ENCODE assay signal across 1 cellular context in the genomic region with DNA sequence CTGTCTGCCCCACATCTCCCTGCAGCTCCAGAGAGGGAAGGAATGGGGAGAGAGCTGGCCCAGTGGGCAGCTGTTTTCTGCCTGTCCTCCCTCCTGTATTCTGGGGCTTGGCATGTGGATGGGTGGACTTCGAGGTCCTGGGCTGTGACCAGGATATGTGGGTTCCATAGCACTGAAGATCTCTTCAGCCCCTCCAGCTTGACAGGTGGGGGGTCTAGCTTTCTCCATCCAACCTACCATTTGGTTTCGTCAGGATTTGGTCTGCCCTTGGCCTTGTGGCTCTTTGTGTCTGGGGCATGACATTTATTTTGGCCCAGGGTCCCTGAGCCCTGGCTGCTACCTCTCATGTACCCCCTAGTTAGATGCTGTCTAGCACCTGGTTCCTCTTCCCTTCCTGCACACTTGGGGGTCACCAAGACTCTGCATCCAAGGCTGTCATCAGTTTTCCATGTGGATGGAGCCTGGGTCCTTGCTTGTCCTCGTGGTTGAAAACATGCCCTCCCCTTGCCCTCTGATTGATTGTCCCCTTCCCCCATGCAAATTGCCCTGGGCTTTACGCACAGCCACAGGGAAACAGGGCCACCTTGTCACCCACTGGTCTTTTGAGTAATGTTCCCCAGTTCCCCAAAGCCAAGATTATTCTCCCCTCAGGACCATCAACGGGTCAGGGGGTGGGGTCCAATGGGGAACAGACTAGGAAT.
TF ChIP-seq lines count a peak whose summit lies in the region.

No MANE protein-coding gene starts in this region.

TF ChIP-seq in H1, 55 proteins besides CTCF, POLR2A, EP300 and RAD21 (continued from another document):
- TF ChIP-seq EGR1 (IDR thresholded peaks at IDR 0.05; ENCODE audit: borderline replicate concordance, low read depth, low read length) (no peak), NANOG (IDR thresholded peaks at IDR 0.05; ENCODE audit: insufficient read depth, low read depth, low read length, poor library complexity, severe bottlenecking) (no peak), GABPA (IDR thresholded peaks at IDR 0.05; ENCODE audit: borderline replicate concordance, insufficient read depth, low read length) (no peak), BCL11A (IDR thresholded peaks at IDR 0.05; ENCODE audit: low read depth in 2 of 2, low read length in 2 of 2) (no peak), CTBP2 (IDR thresholded peaks at IDR 0.05; ENCODE audit: borderline replicate concordance, insufficient read depth, insufficient read length, low read length) (no peak), CBX8 (IDR thresholded peaks at IDR 0.05; ENCODE audit: borderline replicate concordance, low read depth, low read length) (no peak), RFX5 (IDR thresholded peaks at IDR 0.05; ENCODE audit: borderline replicate concordance, low read depth, low read length) (no peak), PHF8 (conservative IDR thresholded peaks at IDR 0.05; ENCODE audit: low read depth, low read length) (no peak), YY1 (IDR thresholded peaks at IDR 0.05; ENCODE audit: low read depth, low read length) (no peak), TAF1 (IDR thresholded peaks at IDR 0.05; ENCODE audit: low read depth, low read length) (no peak), CEBPB (IDR thresholded peaks at IDR 0.05; ENCODE audit: low read depth, low read length) (no peak), RBBP5 (IDR thresholded peaks at IDR 0.05; ENCODE audit: borderline replicate concordance, low read depth, low read length) (no peak), BRCA1 (IDR thresholded peaks at IDR 0.05; ENCODE audit: low read depth, low read length) (no peak), ASH2L (IDR thresholded peaks at IDR 0.05; ENCODE audit: low read length) (no peak), EZH2 (IDR thresholded peaks at IDR 0.05; ENCODE audit: low read depth, low read length, severe bottlenecking) (peak; percentile 1), POLR2AphosphoS5 (IDR thresholded peaks at IDR 0.05; ENCODE audit: low read depth, low read length) (no peak), CREB1 (IDR thresholded peaks at IDR 0.05) (no peak), NRF1 (IDR thresholded peaks at IDR 0.05; ENCODE audit: low read depth, low read length) (no peak), MAFK (IDR thresholded peaks at IDR 0.05; ENCODE audit: low read depth, low read length) (no peak), SIN3A (conservative IDR thresholded peaks at IDR 0.05 in 1 of 2, IDR thresholded peaks at IDR 0.05 in 1 of 2; ENCODE audit: low read depth in 1 of 2, low read length in 2 of 2) (no peak)
- TF ChIP-seq, protein P1, sequence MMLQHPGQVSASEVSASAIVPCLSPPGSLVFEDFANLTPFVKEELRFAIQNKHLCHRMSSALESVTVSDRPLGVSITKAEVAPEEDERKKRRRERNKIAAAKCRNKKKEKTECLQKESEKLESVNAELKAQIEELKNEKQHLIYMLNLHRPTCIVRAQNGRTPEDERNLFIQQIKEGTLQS (IDR thresholded peaks at IDR 0.05; ENCODE audit: insufficient read depth, low read depth, low read length), result no peak
- TF ChIP-seq, protein P2, sequence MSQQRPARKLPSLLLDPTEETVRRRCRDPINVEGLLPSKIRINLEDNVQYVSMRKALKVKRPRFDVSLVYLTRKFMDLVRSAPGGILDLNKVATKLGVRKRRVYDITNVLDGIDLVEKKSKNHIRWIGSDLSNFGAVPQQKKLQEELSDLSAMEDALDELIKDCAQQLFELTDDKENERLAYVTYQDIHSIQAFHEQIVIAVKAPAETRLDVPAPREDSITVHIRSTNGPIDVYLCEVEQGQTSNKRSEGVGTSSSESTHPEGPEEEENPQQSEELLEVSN (IDR thresholded peaks at IDR 0.05), result peak; percentile 58
- TF ChIP-seq, protein P3, sequence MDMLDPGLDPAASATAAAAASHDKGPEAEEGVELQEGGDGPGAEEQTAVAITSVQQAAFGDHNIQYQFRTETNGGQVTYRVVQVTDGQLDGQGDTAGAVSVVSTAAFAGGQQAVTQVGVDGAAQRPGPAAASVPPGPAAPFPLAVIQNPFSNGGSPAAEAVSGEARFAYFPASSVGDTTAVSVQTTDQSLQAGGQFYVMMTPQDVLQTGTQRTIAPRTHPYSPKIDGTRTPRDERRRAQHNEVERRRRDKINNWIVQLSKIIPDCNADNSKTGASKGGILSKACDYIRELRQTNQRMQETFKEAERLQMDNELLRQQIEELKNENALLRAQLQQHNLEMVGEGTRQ (IDR thresholded peaks at IDR 0.05; ENCODE audit: low read length), result no peak
- TF ChIP-seq, protein P4, sequence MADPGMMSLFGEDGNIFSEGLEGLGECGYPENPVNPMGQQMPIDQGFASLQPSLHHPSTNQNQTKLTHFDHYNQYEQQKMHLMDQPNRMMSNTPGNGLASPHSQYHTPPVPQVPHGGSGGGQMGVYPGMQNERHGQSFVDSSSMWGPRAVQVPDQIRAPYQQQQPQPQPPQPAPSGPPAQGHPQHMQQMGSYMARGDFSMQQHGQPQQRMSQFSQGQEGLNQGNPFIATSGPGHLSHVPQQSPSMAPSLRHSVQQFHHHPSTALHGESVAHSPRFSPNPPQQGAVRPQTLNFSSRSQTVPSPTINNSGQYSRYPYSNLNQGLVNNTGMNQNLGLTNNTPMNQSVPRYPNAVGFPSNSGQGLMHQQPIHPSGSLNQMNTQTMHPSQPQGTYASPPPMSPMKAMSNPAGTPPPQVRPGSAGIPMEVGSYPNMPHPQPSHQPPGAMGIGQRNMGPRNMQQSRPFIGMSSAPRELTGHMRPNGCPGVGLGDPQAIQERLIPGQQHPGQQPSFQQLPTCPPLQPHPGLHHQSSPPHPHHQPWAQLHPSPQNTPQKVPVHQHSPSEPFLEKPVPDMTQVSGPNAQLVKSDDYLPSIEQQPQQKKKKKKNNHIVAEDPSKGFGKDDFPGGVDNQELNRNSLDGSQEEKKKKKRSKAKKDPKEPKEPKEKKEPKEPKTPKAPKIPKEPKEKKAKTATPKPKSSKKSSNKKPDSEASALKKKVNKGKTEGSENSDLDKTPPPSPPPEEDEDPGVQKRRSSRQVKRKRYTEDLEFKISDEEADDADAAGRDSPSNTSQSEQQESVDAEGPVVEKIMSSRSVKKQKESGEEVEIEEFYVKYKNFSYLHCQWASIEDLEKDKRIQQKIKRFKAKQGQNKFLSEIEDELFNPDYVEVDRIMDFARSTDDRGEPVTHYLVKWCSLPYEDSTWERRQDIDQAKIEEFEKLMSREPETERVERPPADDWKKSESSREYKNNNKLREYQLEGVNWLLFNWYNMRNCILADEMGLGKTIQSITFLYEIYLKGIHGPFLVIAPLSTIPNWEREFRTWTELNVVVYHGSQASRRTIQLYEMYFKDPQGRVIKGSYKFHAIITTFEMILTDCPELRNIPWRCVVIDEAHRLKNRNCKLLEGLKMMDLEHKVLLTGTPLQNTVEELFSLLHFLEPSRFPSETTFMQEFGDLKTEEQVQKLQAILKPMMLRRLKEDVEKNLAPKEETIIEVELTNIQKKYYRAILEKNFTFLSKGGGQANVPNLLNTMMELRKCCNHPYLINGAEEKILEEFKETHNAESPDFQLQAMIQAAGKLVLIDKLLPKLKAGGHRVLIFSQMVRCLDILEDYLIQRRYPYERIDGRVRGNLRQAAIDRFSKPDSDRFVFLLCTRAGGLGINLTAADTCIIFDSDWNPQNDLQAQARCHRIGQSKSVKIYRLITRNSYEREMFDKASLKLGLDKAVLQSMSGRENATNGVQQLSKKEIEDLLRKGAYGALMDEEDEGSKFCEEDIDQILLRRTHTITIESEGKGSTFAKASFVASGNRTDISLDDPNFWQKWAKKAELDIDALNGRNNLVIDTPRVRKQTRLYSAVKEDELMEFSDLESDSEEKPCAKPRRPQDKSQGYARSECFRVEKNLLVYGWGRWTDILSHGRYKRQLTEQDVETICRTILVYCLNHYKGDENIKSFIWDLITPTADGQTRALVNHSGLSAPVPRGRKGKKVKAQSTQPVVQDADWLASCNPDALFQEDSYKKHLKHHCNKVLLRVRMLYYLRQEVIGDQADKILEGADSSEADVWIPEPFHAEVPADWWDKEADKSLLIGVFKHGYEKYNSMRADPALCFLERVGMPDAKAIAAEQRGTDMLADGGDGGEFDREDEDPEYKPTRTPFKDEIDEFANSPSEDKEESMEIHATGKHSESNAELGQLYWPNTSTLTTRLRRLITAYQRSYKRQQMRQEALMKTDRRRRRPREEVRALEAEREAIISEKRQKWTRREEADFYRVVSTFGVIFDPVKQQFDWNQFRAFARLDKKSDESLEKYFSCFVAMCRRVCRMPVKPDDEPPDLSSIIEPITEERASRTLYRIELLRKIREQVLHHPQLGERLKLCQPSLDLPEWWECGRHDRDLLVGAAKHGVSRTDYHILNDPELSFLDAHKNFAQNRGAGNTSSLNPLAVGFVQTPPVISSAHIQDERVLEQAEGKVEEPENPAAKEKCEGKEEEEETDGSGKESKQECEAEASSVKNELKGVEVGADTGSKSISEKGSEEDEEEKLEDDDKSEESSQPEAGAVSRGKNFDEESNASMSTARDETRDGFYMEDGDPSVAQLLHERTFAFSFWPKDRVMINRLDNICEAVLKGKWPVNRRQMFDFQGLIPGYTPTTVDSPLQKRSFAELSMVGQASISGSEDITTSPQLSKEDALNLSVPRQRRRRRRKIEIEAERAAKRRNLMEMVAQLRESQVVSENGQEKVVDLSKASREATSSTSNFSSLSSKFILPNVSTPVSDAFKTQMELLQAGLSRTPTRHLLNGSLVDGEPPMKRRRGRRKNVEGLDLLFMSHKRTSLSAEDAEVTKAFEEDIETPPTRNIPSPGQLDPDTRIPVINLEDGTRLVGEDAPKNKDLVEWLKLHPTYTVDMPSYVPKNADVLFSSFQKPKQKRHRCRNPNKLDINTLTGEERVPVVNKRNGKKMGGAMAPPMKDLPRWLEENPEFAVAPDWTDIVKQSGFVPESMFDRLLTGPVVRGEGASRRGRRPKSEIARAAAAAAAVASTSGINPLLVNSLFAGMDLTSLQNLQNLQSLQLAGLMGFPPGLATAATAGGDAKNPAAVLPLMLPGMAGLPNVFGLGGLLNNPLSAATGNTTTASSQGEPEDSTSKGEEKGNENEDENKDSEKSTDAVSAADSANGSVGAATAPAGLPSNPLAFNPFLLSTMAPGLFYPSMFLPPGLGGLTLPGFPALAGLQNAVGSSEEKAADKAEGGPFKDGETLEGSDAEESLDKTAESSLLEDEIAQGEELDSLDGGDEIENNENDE (IDR thresholded peaks at IDR 0.05; ENCODE audit: insufficient replicate concordance, low read length), result no peak
- TF ChIP-seq, protein P5, sequence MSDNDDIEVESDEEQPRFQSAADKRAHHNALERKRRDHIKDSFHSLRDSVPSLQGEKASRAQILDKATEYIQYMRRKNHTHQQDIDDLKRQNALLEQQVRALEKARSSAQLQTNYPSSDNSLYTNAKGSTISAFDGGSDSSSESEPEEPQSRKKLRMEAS (IDR thresholded peaks at IDR 0.05), result peak; percentile 17; the same call in 1 of the 2 replicates
